ENCODE assay signal across 15 cellular contexts in the genomic region with DNA sequence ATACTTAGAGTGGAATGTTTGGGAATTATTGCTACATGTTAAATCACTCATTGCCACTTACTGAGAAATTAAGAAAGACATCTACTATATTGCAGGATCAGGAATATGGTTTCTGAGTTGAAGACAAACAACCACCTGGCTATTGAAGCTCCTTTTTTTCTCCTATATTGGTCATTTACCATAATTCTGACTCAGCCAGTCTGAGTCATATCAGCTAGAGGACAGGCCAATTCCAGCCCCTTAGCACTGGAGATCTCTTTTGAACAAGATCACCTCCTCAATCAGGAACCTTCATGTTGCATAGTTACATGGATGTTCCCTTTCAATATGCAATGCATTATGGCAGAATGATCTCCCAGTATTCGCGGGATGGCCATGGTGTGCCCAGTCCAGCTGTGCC. TPM values are rescaled to one million over a fixed set of nuclear protein-coding genes. Genes with fewer than 3 reads are reported as not detected.
DNase-seq lines count a peak whose midpoint lies in the region; ATAC-seq and FAIRE-seq lines count a peak whose summit lies in the region.
"Had no signal": no experiment of that assay in that cellular context is flagged by ENCODE, and none has a peak within 500 bp of the region (broad histone marks: within the 10 kb centered on the region; RNA-seq: fewer than 3 reads in every experiment).

No MANE protein-coding gene starts in this region.

- intact Hi-C loops in dendritic cell treated with granulocyte-macrophage colony-stimulating factor and Interleukin-4, amounts not matched to agents 40 ng/mL and 50 ng/mL, for 4 days (cut with micrococcal nuclease) = no loop called here
- intact Hi-C loops in sciatic nerve (cut with DNase I) = no loop called here

- no peak overlapping the region for H2AK5ac ChIP-seq in neuronal stem cell (ENCODE audit: low read depth, low read length)

- H3K4me3 Mint-ChIP-seq in dendritic cell treated with granulocyte-macrophage colony-stimulating factor and Interleukin-4, amounts not matched to agents 40 ng/mL and 50 ng/mL, for 4 days = no peak overlapping the region

- H3K4ac ChIP-seq in neuronal stem cell (ENCODE audit: low read length) = no peak overlapping the region

- no peaks in the 10 kb centered on the region for H3K36me3 ChIP-seq in neuronal stem cell (replicated peaks in 1 of 2; ENCODE audit: control insufficient read depth in 2 of 2, insufficient read depth in 2 of 2, low read length in 2 of 2)
- no peaks in the 10 kb centered on the region for H3K36me3 ChIP-seq in small intestine (ENCODE audit: control insufficient read depth in 2 of 2, insufficient read depth in 2 of 2, low read length in 2 of 2)

- H3K9ac ChIP-seq in neuronal stem cell (ENCODE audit: low read depth, low read length, poor library complexity) = no peak overlapping the region

- peaks cover 8% of the 10 kb centered on the region for H3K4me1 Mint-ChIP-seq in dendritic cell treated with granulocyte-macrophage colony-stimulating factor and Interleukin-4, amounts not matched to agents 40 ng/mL and 50 ng/mL, for 4 days (ENCODE audit: low read depth)

- H4K8ac ChIP-seq in neuronal stem cell (ENCODE audit: low read depth, low read length) = no peak overlapping the region

- H3K18ac ChIP-seq in neuronal stem cell (ENCODE audit: low read length) = no peak overlapping the region

- H3K23ac ChIP-seq in neuronal stem cell (ENCODE audit: low read depth, low read length, poor library complexity) = no peak overlapping the region

- no peak overlapping the region for H2BK5ac ChIP-seq in neuronal stem cell (ENCODE audit: low read length)

- H2BK120ac ChIP-seq in neuronal stem cell (ENCODE audit: low read depth, low read length) = no peak overlapping the region

- no peak overlapping the region for H2BK15ac ChIP-seq in neuronal stem cell (ENCODE audit: low read length)

- no CpG with 5 or more reads among the region's 2 CpGs for WGBS in neuronal stem cell (ENCODE audit: extremely low coverage in 2 of 2, insufficient read length in 2 of 2, insufficient replicate concordance in 1 of 2), 2 donors
- 89 to 100% (median 94%) methylated on average over 2 of the region's 2 CpGs for WGBS in small intestine, 3 donors

- ATAC-seq in sciatic nerve = no peak
- no peak for ATAC-seq in GM18861 (IDR thresholded peaks at IDR 0.05; ENCODE audit: unreplicated experiment)
- ATAC-seq: GM12878, K562 had no signal

- H3K4me1 ChIP-seq in neuronal stem cell (ENCODE audit: control insufficient read depth in 2 of 2, insufficient read depth in 1 of 2, low read depth in 1 of 2, low read length in 2 of 2) (no peaks in the 10 kb centered on the region), small intestine (ENCODE audit: control insufficient read depth in 2 of 2, insufficient read depth in 1 of 2, low read depth in 1 of 2, low read length in 1 of 2) (no peaks in the 10 kb centered on the region)

- H3K27me3 Mint-ChIP-seq in dendritic cell treated with granulocyte-macrophage colony-stimulating factor and Interleukin-4, amounts not matched to agents 40 ng/mL and 50 ng/mL, for 4 days = no peaks in the 10 kb centered on the region

- H3K27me3 ChIP-seq in neuronal stem cell (ENCODE audit: control insufficient read depth in 3 of 3, insufficient read depth in 3 of 3, low read depth in 1 of 3, low read length in 3 of 3) (no peaks in the 10 kb centered on the region), small intestine (ENCODE audit: control insufficient read depth in 2 of 2, insufficient read depth in 2 of 2, low read length in 2 of 2) (no peaks in the 10 kb centered on the region)

- peak; percentile 15 for DNase-seq in HPDE6-E6E7 (ENCODE audit: extremely low spot score)
- DNase-seq in T1000 (lab: John Stamatoyannopoulos, UW) = peak; percentile 6
- DNase-seq in neuronal stem cell (ENCODE audit: low spot score) = no peak
- DNase-seq in sciatic nerve (ENCODE audit: low spot score) = no peak
- DNase-seq in small intestine = no peak
- DNase-seq: AML-193, DMS79, NCI-H1092, NCI-H1694 treated with DMSO at 0.1 percent for 48 hours, SHP77 treated with DMSO at 0.1 percent for 48 hours had no signal

- peak overlapping the region; percentile 25 for H3K27ac Mint-ChIP-seq in dendritic cell treated with granulocyte-macrophage colony-stimulating factor and Interleukin-4, amounts not matched to agents 40 ng/mL and 50 ng/mL, for 4 days

- H3K27ac ChIP-seq in neuronal stem cell (replicated peaks; ENCODE audit: low read length) (no peak overlapping the region), small intestine (ENCODE audit: low read depth in 1 of 2, low read length in 1 of 2) (no peak overlapping the region)

- H3K36me3 Mint-ChIP-seq in dendritic cell treated with granulocyte-macrophage colony-stimulating factor and Interleukin-4, amounts not matched to agents 40 ng/mL and 50 ng/mL, for 4 days (ENCODE audit: low read depth) = no peaks in the 10 kb centered on the region

- H3K9me3 Mint-ChIP-seq in dendritic cell treated with granulocyte-macrophage colony-stimulating factor and Interleukin-4, amounts not matched to agents 40 ng/mL and 50 ng/mL, for 4 days = no peaks in the 10 kb centered on the region

- no peaks in the 10 kb centered on the region for H3K79me1 ChIP-seq in neuronal stem cell (ENCODE audit: low read depth, low read length)

- H3K14ac ChIP-seq in neuronal stem cell (ENCODE audit: low read length) = peak overlapping the region; percentile 63

- H3K4me3 ChIP-seq in neuronal stem cell (ENCODE audit: low read length in 2 of 2) = no peak overlapping the region
- H3K4me3 ChIP-seq in small intestine (ENCODE audit: low read depth in 1 of 2, low read length in 2 of 2) = no peak overlapping the region
- H3K4me3 ChIP-seq: GM12878, K562 had no signal

- H2BK12ac ChIP-seq in neuronal stem cell (ENCODE audit: low read length) = no peak overlapping the region

- H3K4me2 ChIP-seq in neuronal stem cell (ENCODE audit: insufficient read depth, low read length, poor library complexity, severe bottlenecking) = no peak overlapping the region

- H3K9me3 ChIP-seq in neuronal stem cell (replicated peaks in 1 of 2; ENCODE audit: control insufficient read depth in 2 of 2, insufficient read depth in 1 of 2, low read depth in 1 of 2, low read length in 2 of 2) (no peaks in the 10 kb centered on the region), small intestine (ENCODE audit: control insufficient read depth, low read depth) (no peaks in the 10 kb centered on the region)

- no peak overlapping the region for H4K91ac ChIP-seq in neuronal stem cell (ENCODE audit: low read depth, low read length, poor library complexity)

- FAIRE-seq in small intestine (lab: Jason Lieb, UNC) = no peak
- FAIRE-seq: GM12878, K562 had no signal

- no peak overlapping the region for H2AFZ ChIP-seq in neuronal stem cell (ENCODE audit: low read length)

RNA-seq across cellular contexts. Expression of a gene that starts 42.7 kb away (rescaled TPM):
- polyA plus RNA-seq in neuronal stem cell (2013, experiment 1 of 2) = not detected
- not detected for polyA plus RNA-seq in neuronal stem cell (2013, experiment 2 of 2)
- total RNA-seq in sciatic nerve = 160 TPM
- polyA plus RNA-seq in small intestine = 1 to 10 TPM in 1 of 3 donors, under 1 TPM in 1, not detected in 1; 0.27 to 3.0 TPM
- total RNA-seq: G401, GM12878, K562 had no signal
- polyA plus RNA-seq: K562 had no signal

Comparison
In these comparisons a context has a peak if more than half of its experiments do, and no peak if none do; other contexts are left out.
1. DNase-seq: peak in HPDE6-E6E7 (single experiment) and T1000 (single experiment); none in neuronal stem cell (single experiment), sciatic nerve (single experiment) and small intestine (single experiment).